26 cellular contexts compared by ENCODE assay signal in the genomic region with DNA sequence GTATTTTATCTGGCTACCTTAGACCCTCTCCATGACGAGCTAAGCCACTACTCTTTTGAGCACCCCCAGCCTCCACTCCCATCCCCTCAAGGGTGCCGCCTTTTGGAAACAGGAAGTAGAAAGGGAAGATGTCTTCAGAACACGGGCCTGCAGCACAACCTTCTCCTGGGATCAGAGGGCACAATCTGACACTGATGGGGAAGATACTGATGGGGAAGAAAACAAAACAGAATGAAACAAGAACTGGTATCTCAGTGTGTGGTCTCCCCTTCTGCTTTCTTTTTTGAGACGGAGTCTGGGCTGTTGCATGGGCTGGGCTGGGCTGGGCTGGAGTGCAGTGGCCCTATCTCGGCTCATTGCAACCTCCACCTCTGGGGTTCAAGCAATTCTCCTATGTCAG.
"Had no signal": no experiment of that assay in that cellular context is flagged by ENCODE, and none has a peak within 500 bp of the region (broad histone marks: within the 10 kb centered on the region; RNA-seq: fewer than 3 reads in every experiment).

No MANE protein-coding gene starts in this region.

- H3K4me1 ChIP-seq: body of pancreas, prostate gland, vagina had no signal

- H3K27ac ChIP-seq: body of pancreas, cardiac muscle cell, hepatocyte, left lung, prostate gland, vagina, VCaP had no signal

- H3K27me3 Mint-ChIP-seq: activated CD4-positive, alpha-beta T cell treated with anti-CD3 and anti-CD28 coated beads, Interleukin-2, amount 10 ng/mL, durations not matched to agents 7 days and 5 days; activated CD8-positive, alpha-beta memory T cell treated with anti-CD3 and anti-CD28 coated beads, Interleukin-2, amount 10 ng/mL, durations not matched to agents 7 days and 5 days; activated CD8-positive, alpha-beta T cell treated with anti-CD3 and anti-CD28 coated beads for 36 hours; stimulated activated naive B cell treated with anti-CD40 and anti-IgM and Interleukin-4, amounts not matched to agents 10 μg/mL and 1 μg/mL and 100 μg/mL, for 72 hours had no signal

- H3K4me3 Mint-ChIP-seq: activated CD4-positive, alpha-beta T cell treated with anti-CD3 and anti-CD28 coated beads, Interleukin-2, amount 10 ng/mL, durations not matched to agents 7 days and 5 days; activated CD8-positive, alpha-beta memory T cell treated with anti-CD3 and anti-CD28 coated beads, Interleukin-2, amount 10 ng/mL, durations not matched to agents 7 days and 5 days; activated CD8-positive, alpha-beta T cell treated with anti-CD3 and anti-CD28 coated beads for 36 hours; activated naive CD8-positive, alpha-beta T cell treated with anti-CD3 and anti-CD28 coated beads, Interleukin-2, amount 50 U/mL, for 24 hours; immature natural killer cell; mesothelial cell of epicardium; naive thymus-derived CD8-positive, alpha-beta T cell; stimulated activated naive B cell treated with anti-CD40 and anti-IgM and Interleukin-4, amounts not matched to agents 10 μg/mL and 1 μg/mL and 100 μg/mL, for 72 hours had no signal

- H3K4me1 Mint-ChIP-seq: activated CD4-positive, alpha-beta T cell treated with anti-CD3 and anti-CD28 coated beads, Interleukin-2, amount 10 ng/mL, durations not matched to agents 7 days and 5 days; activated CD8-positive, alpha-beta memory T cell treated with anti-CD3 and anti-CD28 coated beads, Interleukin-2, amount 10 ng/mL, durations not matched to agents 7 days and 5 days; activated naive CD8-positive, alpha-beta T cell treated with anti-CD3 and anti-CD28 coated beads, Interleukin-2, amount 50 U/mL, for 24 hours; immature natural killer cell; mesothelial cell of epicardium; naive thymus-derived CD8-positive, alpha-beta T cell; stimulated activated naive B cell treated with anti-CD40 and anti-IgM and Interleukin-4, amounts not matched to agents 10 μg/mL and 1 μg/mL and 100 μg/mL, for 72 hours had no signal

- H3K36me3 Mint-ChIP-seq: activated CD8-positive, alpha-beta memory T cell treated with anti-CD3 and anti-CD28 coated beads, Interleukin-2, amount 10 ng/mL, durations not matched to agents 7 days and 5 days; immature natural killer cell; mesothelial cell of epicardium; naive thymus-derived CD8-positive, alpha-beta T cell; stimulated activated naive B cell treated with anti-CD40 and anti-IgM and Interleukin-4, amounts not matched to agents 10 μg/mL and 1 μg/mL and 100 μg/mL, for 72 hours had no signal

- H3K9me3 Mint-ChIP-seq: activated CD4-positive, alpha-beta T cell treated with anti-CD3 and anti-CD28 coated beads, Interleukin-2, amount 10 ng/mL, durations not matched to agents 7 days and 5 days; activated CD8-positive, alpha-beta T cell treated with anti-CD3 and anti-CD28 coated beads for 36 hours; immature natural killer cell; mesothelial cell of epicardium had no signal

- H3K27ac Mint-ChIP-seq: activated CD4-positive, alpha-beta T cell treated with anti-CD3 and anti-CD28 coated beads, Interleukin-2, amount 10 ng/mL, durations not matched to agents 7 days and 5 days; activated CD8-positive, alpha-beta memory T cell treated with anti-CD3 and anti-CD28 coated beads, Interleukin-2, amount 10 ng/mL, durations not matched to agents 7 days and 5 days; activated CD8-positive, alpha-beta T cell treated with anti-CD3 and anti-CD28 coated beads for 36 hours; activated naive CD8-positive, alpha-beta T cell treated with anti-CD3 and anti-CD28 coated beads, Interleukin-2, amount 50 U/mL, for 24 hours; immature natural killer cell; mesothelial cell of epicardium; naive thymus-derived CD8-positive, alpha-beta T cell; stimulated activated naive B cell treated with anti-CD40 and anti-IgM and Interleukin-4, amounts not matched to agents 10 μg/mL and 1 μg/mL and 100 μg/mL, for 72 hours had no signal

- H3K36me3 ChIP-seq: cardiac muscle cell, left lung, prostate gland, vagina had no signal

- ATAC-seq: activated CD4-positive, CD25-positive, alpha-beta regulatory T cell treated with anti-CD3 and anti-CD28 coated beads, Interleukin-2, amount 50 U/mL, for 24 hours; activated CD8-positive, alpha-beta memory T cell treated with anti-CD3 and anti-CD28 coated beads, Interleukin-2, amount 10 ng/mL, durations not matched to agents 7 days and 5 days; activated CD8-positive, alpha-beta T cell treated with anti-CD3 and anti-CD28 coated beads for 36 hours; activated naive CD8-positive, alpha-beta T cell treated with anti-CD3 and anti-CD28 coated beads, Interleukin-2, amount 50 U/mL, for 24 hours; body of pancreas; left lung; naive thymus-derived CD8-positive, alpha-beta T cell; stimulated activated naive B cell treated with anti-CD40 and anti-IgM and Interleukin-4, amounts not matched to agents 10 μg/mL and 1 μg/mL and 100 μg/mL, for 72 hours had no signal

- H3K9me3 ChIP-seq: body of pancreas, left lung, prostate gland, vagina had no signal

- H3K4me3 ChIP-seq: body of pancreas, cardiac muscle cell, hepatocyte, left lung, prostate gland, vagina had no signal

- DNase-seq: activated CD4-positive, alpha-beta T cell treated with anti-CD3 and anti-CD28 coated beads, Interleukin-2, amount 10 ng/mL, durations not matched to agents 7 days and 5 days; activated CD8-positive, alpha-beta memory T cell treated with anti-CD3 and anti-CD28 coated beads, Interleukin-2, amount 10 ng/mL, durations not matched to agents 7 days and 5 days; activated CD8-positive, alpha-beta T cell treated with anti-CD3 and anti-CD28 coated beads for 36 hours; activated gamma-delta T cell; activated naive CD4-positive, alpha-beta T cell treated with anti-CD3 and anti-CD28 coated beads, Interleukin-2, amount 50 U/mL, for 16 hours; activated naive CD8-positive, alpha-beta T cell treated with anti-CD3 and anti-CD28 coated beads, Interleukin-2, amount 50 U/mL, for 24 hours; activated T-cell treated with anti-CD3 and anti-CD28 coated beads for 4 hours; body of pancreas; cortex of kidney; effector CD4-positive, alpha-beta T cell; erythroblast; foreskin fibroblast; immature natural killer cell; left lung; naive thymus-derived CD8-positive, alpha-beta T cell; stimulated activated CD4-positive, alpha-beta T cell treated with anti-CD3 and anti-CD28 coated beads, Interleukin-2, amount 100 ng/mL, for 48 hours; stimulated activated CD8-positive, alpha-beta memory T cell treated with anti-CD3 and anti-CD28 coated beads, Interleukin-4, amount 100 ng/mL, for 48 hours; stimulated activated naive B cell treated with anti-CD40 and anti-IgM and Interleukin-4, amounts not matched to agents 10 μg/mL and 1 μg/mL and 100 μg/mL, for 72 hours; trophoblast cell had no signal

- H3K27me3 ChIP-seq: body of pancreas, cardiac muscle cell, hepatocyte, left lung, vagina had no signal
